8 cellular contexts compared by ENCODE assay signal in genomic region chr17:58303981-58304734, GRCh38. TPM values are rescaled to one million over a fixed set of nuclear protein-coding genes. Genes with fewer than 3 reads are reported as not detected.
A peak's percentile ranks its signal among the peaks of the same experiment; 100 is the strongest.
DNase-seq lines count a peak whose midpoint lies in the region; ATAC-seq and TF ChIP-seq lines count a peak whose summit lies in the region.

No MANE protein-coding gene starts in this region.

- no peaks in the 10 kb centered on the region for H3K4me1 Mint-ChIP-seq in activated naive CD4-positive, alpha-beta T cell treated with anti-CD3 and anti-CD28 coated beads for 36 hours (ENCODE audit: low read depth)

- H3K4me3 Mint-ChIP-seq in activated naive CD4-positive, alpha-beta T cell treated with anti-CD3 and anti-CD28 coated beads for 36 hours = no peak overlapping the region

- H3K4me3 ChIP-seq in IMR-90 (ENCODE audit: insufficient read depth, low read depth, low read length) = no peak overlapping the region
- no peak overlapping the region for H3K4me3 ChIP-seq in sigmoid colon

- no CpG with 5 or more reads among the region's 10 CpGs for WGBS in IMR-90 (ENCODE audit: extremely low coverage in 2 of 2, insufficient read length in 1 of 2), 2 experiments
- WGBS in sigmoid colon, 2 donors = 42 to 46% methylated on average over 10 of the region's 10 CpGs

- TF ChIP-seq CTCF in GM12801 (IDR thresholded peaks at IDR 0.05; ENCODE audit: extremely low read depth, insufficient read length) = peak; percentile 14
- peak; percentile 62 for TF ChIP-seq CTCF in IMR-90 (conservative IDR thresholded peaks at IDR 0.05; ENCODE audit: low read depth, low read length)
- peak; percentile 72 for TF ChIP-seq CTCF in RWPE1 (conservative IDR thresholded peaks at IDR 0.05; ENCODE audit: low read depth)
- TF ChIP-seq CTCF in sigmoid colon (IDR thresholded peaks at IDR 0.05) = peak in 3 of 4 experiments; percentile 18 to 49 (median 32)

- intact Hi-C loops in IMR-90 (cut with micrococcal nuclease) = loop anchor here (2.0 kb wide), 1 partner anchor 143 kb away; no protein-coding TSS in a partner anchor
- intact Hi-C loops in activated naive CD4-positive, alpha-beta T cell treated with anti-CD3 and anti-CD28 coated beads for 36 hours (cut with micrococcal nuclease) = loop anchor here (1.0 kb wide), 3 partner anchors 25 to 143 kb away; no protein-coding TSS in a partner anchor
- intact Hi-C loops in cardiac septum (cut with DNase I) = no loop called here
- intact Hi-C loops in sigmoid colon (cut with DNase I) = no loop called here

- H3K36me3 Mint-ChIP-seq in activated naive CD4-positive, alpha-beta T cell treated with anti-CD3 and anti-CD28 coated beads for 36 hours (ENCODE audit: low read depth) = peaks cover 3% of the 10 kb centered on the region

- no peak overlapping the region for H3K18ac ChIP-seq in IMR-90 (ENCODE audit: low read depth, low read length)

- dilution Hi-C loops in IMR-90 (cut with HindIII; ENCODE audit: low sequenced_read_pairs, unreplicated experiment) = no loop called here

- H3K27ac Mint-ChIP-seq in activated naive CD4-positive, alpha-beta T cell treated with anti-CD3 and anti-CD28 coated beads for 36 hours = no peak overlapping the region

- H3K4me1 ChIP-seq in IMR-90 (ENCODE audit: control insufficient read depth, insufficient read depth, low read length) = no peaks in the 10 kb centered on the region
- H3K4me1 ChIP-seq in sigmoid colon = no peaks in the 10 kb centered on the region

- H3K23ac ChIP-seq in IMR-90 (ENCODE audit: low read depth, low read length) = no peak overlapping the region

- no peak overlapping the region for H4K5ac ChIP-seq in IMR-90 (ENCODE audit: low read depth, low read length)

- no peaks in the 10 kb centered on the region for H3K27me3 Mint-ChIP-seq in activated naive CD4-positive, alpha-beta T cell treated with anti-CD3 and anti-CD28 coated beads for 36 hours (ENCODE audit: low read depth)

- TF ChIP-seq RAD21 in IMR-90 (IDR thresholded peaks at IDR 0.05; ENCODE audit: low read length) = peak; percentile 52

- H3K4ac ChIP-seq in IMR-90 (ENCODE audit: low read depth, low read length) = no peak overlapping the region

- peaks cover 7% of the 10 kb centered on the region; the same call in 1 of the 2 replicates for H3K27me3 ChIP-seq in IMR-90 (ENCODE audit: control insufficient read depth, insufficient read depth, low read length)
- H3K27me3 ChIP-seq in sigmoid colon = no peaks in the 10 kb centered on the region

- BruUV-seq in IMR-90 (replicated peaks; lab: Mats Ljungman, UMichigan) = no TSS peak

- no peaks in the 10 kb centered on the region for H3K9me3 Mint-ChIP-seq in activated naive CD4-positive, alpha-beta T cell treated with anti-CD3 and anti-CD28 coated beads for 36 hours

- H3K9ac ChIP-seq in IMR-90 (ENCODE audit: low read depth, low read length) = no peak overlapping the region

- H2AK9ac ChIP-seq in IMR-90 (replicated peaks; ENCODE audit: low read depth, low read length, poor library complexity) = peak overlapping the region; percentile 28

- H3K9me3 ChIP-seq in IMR-90 (ENCODE audit: control insufficient read depth, insufficient read depth, low read length) (no peaks in the 10 kb centered on the region), sigmoid colon (no peaks in the 10 kb centered on the region)

- no peaks in the 10 kb centered on the region for H3K79me1 ChIP-seq in IMR-90 (ENCODE audit: low read depth in 1 of 2, low read length in 2 of 2)

- no peaks in the 10 kb centered on the region; the same call in 1 of the 2 replicates for H4K20me1 ChIP-seq in IMR-90 (ENCODE audit: insufficient read depth, low read length)

- no peaks in the 10 kb centered on the region for H3K9me1 ChIP-seq in IMR-90 (ENCODE audit: insufficient read depth, low read length)

- peak; percentile 23 for DNase-seq in IMR-90
- DNase-seq in RWPE1 (ENCODE audit: low spot score) = peak; percentile 67
- peak; percentile 70 for DNase-seq in activated naive CD4-positive, alpha-beta T cell treated with anti-CD3 and anti-CD28 coated beads for 36 hours
- peak; percentile 84 for DNase-seq in cardiac septum (ENCODE audit: low spot score)
- DNase-seq in sigmoid colon = peak; percentile 70

- in situ Hi-C loops in IMR-90 (cut with MboI; ENCODE audit: low sequenced_read_pairs) = no loop called here

- ATAC-seq in IMR-90 (ENCODE audit: low read depth) (peak; percentile 83), HG03139 (IDR thresholded peaks at IDR 0.05; ENCODE audit: unreplicated experiment) (no peak), GM19324 (IDR thresholded peaks at IDR 0.05; ENCODE audit: low FRiP score, unreplicated experiment) (no peak)

- H3K36me3 ChIP-seq in IMR-90 (ENCODE audit: control insufficient read depth, insufficient read depth, low read length) (no peaks in the 10 kb centered on the region), sigmoid colon (peaks cover 0 to 3% (median 0%) of the 10 kb centered on the region in 4 donors)

- TF ChIP-seq EP300 in sigmoid colon (IDR thresholded peaks at IDR 0.05) = no peak

- CTCF ChIA-PET in IMR-90 (lab: Yijun Ruan, JAX) (interaction anchor here (0.5 to 1.3 kb wide), 2 partner anchors 113 to 178 kb away, joined by 3 to 5 read pairs; partner anchors contain the start of gene RNF43), RWPE1 (lab: Yijun Ruan, JAX) (interaction anchor here (0.6 to 2.0 kb wide), 7 partner anchors 13 to 169 kb away, joined by 3 to 11 read pairs (median 4); no protein-coding TSS in a partner anchor)
- CTCF ChIA-PET in activated naive CD4-positive, alpha-beta T cell treated with anti-CD3 and anti-CD28 coated beads for 36 hours (lab: Charles Lee) = interaction anchor here (0.6 to 3.7 kb wide), 26 partner anchors 10 to 1773 kb away, joined by 3 to 22 read pairs (median 6); partner anchors contain the start of genes RNF43 and SUPT4H1

- H3K4me2 ChIP-seq in IMR-90 (ENCODE audit: low read depth, low read length) = no peak overlapping the region

- no peak overlapping the region for H3K27ac ChIP-seq in IMR-90 (ENCODE audit: insufficient read depth, low read length)
- no peak overlapping the region for H3K27ac ChIP-seq in RWPE1
- no peak overlapping the region for H3K27ac ChIP-seq in sigmoid colon

- POLR2A ChIA-PET in IMR-90 (lab: Charles Lee; ENCODE audit: unreplicated experiment) (no interaction called here), RWPE1 (lab: Yijun Ruan, JAX; ENCODE audit: low non-redundant PET) (no interaction called here)

- no peak overlapping the region for H4K91ac ChIP-seq in IMR-90 (ENCODE audit: insufficient read depth, low read depth, low read length)

- no peak overlapping the region for H2BK5ac ChIP-seq in IMR-90 (ENCODE audit: low read depth, low read length, poor library complexity, severe bottlenecking)

- no peak overlapping the region for H2BK15ac ChIP-seq in IMR-90 (ENCODE audit: low read depth, low read length)

- no peak overlapping the region for H2AK5ac ChIP-seq in IMR-90 (ENCODE audit: low read depth, low read length)

- no peak overlapping the region for H3K14ac ChIP-seq in IMR-90 (replicated peaks; ENCODE audit: low read depth, low read length)

- 0 out of 4 replicates have a peak overlapping the region, but pooled peaks of 1 of the 2 experiments have one; percentile 4 for H4K8ac ChIP-seq in IMR-90 (ENCODE audit: low read depth in 2 of 2, low read length in 2 of 2)

- TF ChIP-seq POLR2A in IMR-90 (IDR thresholded peaks at IDR 0.05; ENCODE audit: low read depth, low read length) = no peak
- TF ChIP-seq POLR2A in sigmoid colon (IDR thresholded peaks at IDR 0.05) = no peak

- H2AFZ ChIP-seq in IMR-90 (replicated peaks; ENCODE audit: low read length, poor library complexity) = peak overlapping the region; percentile 78

- no peak overlapping the region for H3K56ac ChIP-seq in IMR-90 (ENCODE audit: extremely low read depth, insufficient read depth, low read length)

- no peak overlapping the region for H2BK120ac ChIP-seq in IMR-90 (ENCODE audit: low read depth, low read length)

- H2BK20ac ChIP-seq in IMR-90 (ENCODE audit: low read depth, low read length) = no peak overlapping the region

TF ChIP-seq in IMR-90, 13 proteins besides CTCF, POLR2A, EP300 and RAD21:
- TF ChIP-seq SMC3 (IDR thresholded peaks at IDR 0.05; ENCODE audit: low read depth, low read length) (peak; percentile 70), USF2 (IDR thresholded peaks at IDR 0.05; ENCODE audit: low read depth, low read length) (no peak)

RNA-seq across cellular contexts. Expression of gene MPO, which starts 23.4 kb away (rescaled TPM):
- total RNA-seq in IMR-90 (2012; rRNA removed) = not detected in 2 replicates
- polyA plus RNA-seq in IMR-90 (2012; rRNA removed) = not detected in 2 replicates
- polyA plus RNA-seq in IMR-90 (2012; cell fraction: cytosol; rRNA removed) = 0.03 TPM in 1 of 2 replicates, not detected in the other
- polyA plus RNA-seq in IMR-90 (2012; cell fraction: nucleus; rRNA removed; ENCODE audit: low replicate concordance) = 0.02 TPM in 1 of 2 replicates, not detected in the other
- not detected for total RNA-seq in activated naive CD4-positive, alpha-beta T cell treated with anti-CD3 and anti-CD28 coated beads for 36 hours
- 0.94 TPM for total RNA-seq in cardiac septum
- under 1 TPM in 1 of 4 donors, not detected in 3; 0.36 TPM for total RNA-seq in sigmoid colon
- polyA plus RNA-seq in sigmoid colon = under 1 TPM in 1 of 3 donors, not detected in 2; 0.44 TPM

RNA-seq across cellular contexts. Expression of gene TSPOAP1, which starts 24.4 kb away (rescaled TPM):
- 0.56 and 0.90 TPM in 2 replicates for total RNA-seq in IMR-90 (2012; rRNA removed)
- 1.2 and 1.6 TPM in 2 replicates for polyA plus RNA-seq in IMR-90 (2012; rRNA removed)
- polyA plus RNA-seq in IMR-90 (2012; cell fraction: cytosol; rRNA removed) = 0.18 and 0.74 TPM in 2 replicates
- 9.6 and 10.6 TPM in 2 replicates for polyA plus RNA-seq in IMR-90 (2012; cell fraction: nucleus; rRNA removed; ENCODE audit: low replicate concordance)
- 10 to 100 TPM; 18.5 to 20.0 TPM for total RNA-seq in activated naive CD4-positive, alpha-beta T cell treated with anti-CD3 and anti-CD28 coated beads for 36 hours
- 10.7 TPM for total RNA-seq in cardiac septum
- total RNA-seq in sigmoid colon = 10 to 100 TPM; 12.5 to 28.4 (median 17.0) TPM
- 1 to 10 TPM in 2 of 3 donors, under 1 TPM in 1; 0.69 to 7.2 (median 3.6) TPM for polyA plus RNA-seq in sigmoid colon

RNA-seq across cellular contexts. Expression of gene SUPT4H1, which starts 47.8 kb away (rescaled TPM):
- 51.6 and 83.6 TPM in 2 replicates for total RNA-seq in IMR-90 (2012; rRNA removed)
- 97.3 and 129 TPM in 2 replicates for polyA plus RNA-seq in IMR-90 (2012; rRNA removed)
- polyA plus RNA-seq in IMR-90 (2012; cell fraction: cytosol; rRNA removed) = 64.1 and 109 TPM in 2 replicates
- 30.0 and 85.6 TPM in 2 replicates for polyA plus RNA-seq in IMR-90 (2012; cell fraction: nucleus; rRNA removed; ENCODE audit: low replicate concordance)
- total RNA-seq in activated naive CD4-positive, alpha-beta T cell treated with anti-CD3 and anti-CD28 coated beads for 36 hours = 10 to 100 TPM; 76.6 to 76.9 TPM
- total RNA-seq in cardiac septum = 49.4 TPM
- 10 to 100 TPM; 50.5 to 65.3 (median 57.4) TPM for total RNA-seq in sigmoid colon
- polyA plus RNA-seq in sigmoid colon = 100 to 1,000 TPM in 1 of 3 donors, 10 to 100 TPM in 2; 90.1 to 114 (median 99.3) TPM

Comparison
In these comparisons a context has a peak if more than half of its experiments do, and no peak if none do; other contexts are left out.
1. CTCF ChIP-seq: peak in every context shown above with its lines; median percentile 72 in RWPE1; 62 in IMR-90; 32 in sigmoid colon; 14 in GM12801.
2. DNase-seq: peak in every context shown above with its lines; median percentile 84 in cardiac septum; 70 in activated naive CD4-positive, alpha-beta T cell treated with anti-CD3 and anti-CD28 coated beads for 36 hours; 70 in sigmoid colon; 67 in RWPE1; 23 in IMR-90.
3. intact Hi-C loops: an anchor here in IMR-90 (2.0 kb wide) and activated naive CD4-positive, alpha-beta T cell treated with anti-CD3 and anti-CD28 coated beads for 36 hours (1.0 kb wide); none called in cardiac septum and sigmoid colon.